16 cellular contexts compared by ENCODE assay signal in the genomic region with DNA sequence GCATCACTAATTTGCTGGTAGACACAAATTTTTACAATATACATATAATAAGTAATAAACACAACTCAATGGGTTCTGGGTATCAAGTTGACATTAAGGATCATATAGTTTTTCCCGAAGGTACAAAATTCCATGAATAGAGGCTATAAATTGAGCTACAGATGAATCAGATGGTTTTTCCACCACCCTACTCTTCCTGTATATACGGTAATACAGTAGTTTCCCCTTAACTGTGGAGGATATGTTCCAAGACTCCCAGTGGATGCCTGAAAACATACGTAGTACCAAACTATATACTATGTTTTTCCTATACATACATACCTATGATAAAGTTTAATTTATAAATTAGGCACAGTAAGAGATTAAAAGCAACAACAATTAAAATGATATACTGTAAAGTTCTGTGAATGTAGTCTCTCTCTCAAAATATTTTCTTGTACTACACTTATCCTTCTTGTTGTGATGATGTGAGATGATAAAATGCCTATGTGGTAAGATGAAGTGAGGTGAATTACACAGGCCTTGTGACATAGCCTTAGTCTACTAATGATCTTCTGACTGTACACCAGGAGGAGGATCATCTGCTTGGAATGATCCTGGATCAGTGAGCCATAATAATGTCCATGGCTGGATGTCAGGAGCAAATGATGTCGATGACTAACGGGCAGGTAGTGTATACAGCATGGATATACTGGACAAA.
DNase-seq lines count a peak whose midpoint lies in the region; ATAC-seq and TF ChIP-seq lines count a peak whose summit lies in the region.
"Had no signal": no experiment of that assay in that cellular context is flagged by ENCODE, and none has a peak within 500 bp of the region (broad histone marks: within the 10 kb centered on the region; RNA-seq: fewer than 3 reads in every experiment).

No MANE protein-coding gene starts in this region.

- DNase-seq in ACHN (peak; percentile 10), GM04504 (ENCODE audit: low read depth) (peak; percentile 42), T-helper 17 cell (no peak), glutamatergic neuron (no peak)
- no peak for DNase-seq in activated T-helper 2 cell treated with anti-CD3 and anti-CD28 coated beads, Interferon-gamma antibody, Interleukin-2, Interleukin-4, amounts not matched to agents 10 μg/mL and 5 μg/mL and 100 μg/mL, durations not matched to agents 14 hours and 24 hours and 36 hours (ENCODE audit: low spot score)
- DNase-seq: activated CD4-positive, alpha-beta memory T cell treated with anti-CD3 and anti-CD28 coated beads, Interleukin-2, amount 10 ng/mL, durations not matched to agents 7 days and 5 days; MM.1S; NCI-H1694; NCI-H446 treated with DMSO at 0.1 percent for 48 hours; ovary; SHP77 treated with DMSO at 0.1 percent for 48 hours; T-cell; uterus had no signal

- no peaks in the 10 kb centered on the region for H3K9me3 Mint-ChIP-seq in glutamatergic neuron (ENCODE audit: unreplicated experiment)
- no peaks in the 10 kb centered on the region for H3K9me3 Mint-ChIP-seq in activated T-helper 2 cell treated with anti-CD3 and anti-CD28 coated beads, Interferon-gamma antibody, Interleukin-2, Interleukin-4, amounts not matched to agents 10 μg/mL and 5 μg/mL and 100 μg/mL, durations not matched to agents 14 hours and 24 hours and 36 hours
- H3K9me3 Mint-ChIP-seq: activated CD4-positive, alpha-beta memory T cell treated with anti-CD3 and anti-CD28 coated beads, Interleukin-2, amount 10 ng/mL, durations not matched to agents 7 days and 5 days; T-cell had no signal

- H3K36me3 Mint-ChIP-seq in T-helper 17 cell (ENCODE audit: low read depth) (peaks cover 2% of the 10 kb centered on the region), glutamatergic neuron (ENCODE audit: unreplicated experiment) (no peaks in the 10 kb centered on the region)
- peaks cover 17% of the 10 kb centered on the region for H3K36me3 Mint-ChIP-seq in activated T-helper 2 cell treated with anti-CD3 and anti-CD28 coated beads, Interferon-gamma antibody, Interleukin-2, Interleukin-4, amounts not matched to agents 10 μg/mL and 5 μg/mL and 100 μg/mL, durations not matched to agents 14 hours and 24 hours and 36 hours (ENCODE audit: low read depth)

- no peak for TF ChIP-seq CTCF in glutamatergic neuron (IDR thresholded peaks at IDR 0.05; ENCODE audit: partially characterized antibody, unreplicated experiment)

- in situ Hi-C loops in ACHN (cut with HindIII; ENCODE audit: low pct_ligation_motif_present, low pct_unique_long_range_greater_than_20kb, low sequenced_read_pairs) = no loop called here

- ATAC-seq in T-helper 17 cell (no peak), HG03135 (IDR thresholded peaks at IDR 0.05; ENCODE audit: unreplicated experiment) (no peak), HG02759 (IDR thresholded peaks at IDR 0.05; ENCODE audit: unreplicated experiment) (no peak), HG02642 (IDR thresholded peaks at IDR 0.05; ENCODE audit: poor library complexity, unreplicated experiment) (no peak)
- ATAC-seq: T-cell had no signal

- no peaks in the 10 kb centered on the region for H3K9me3 ChIP-seq in T-helper 17 cell (ENCODE audit: control insufficient read depth, low read length, poor library complexity, severe bottlenecking)
- H3K9me3 ChIP-seq: ovary, uterus had no signal

- H3K4me3 Mint-ChIP-seq in T-helper 17 cell (no peak overlapping the region), glutamatergic neuron (ENCODE audit: unreplicated experiment) (peak overlapping the region; percentile 53)
- no peak overlapping the region for H3K4me3 Mint-ChIP-seq in activated T-helper 2 cell treated with anti-CD3 and anti-CD28 coated beads, Interferon-gamma antibody, Interleukin-2, Interleukin-4, amounts not matched to agents 10 μg/mL and 5 μg/mL and 100 μg/mL, durations not matched to agents 14 hours and 24 hours and 36 hours (ENCODE audit: low read depth)
- H3K4me3 Mint-ChIP-seq: activated CD4-positive, alpha-beta memory T cell treated with anti-CD3 and anti-CD28 coated beads, Interleukin-2, amount 10 ng/mL, durations not matched to agents 7 days and 5 days; T-cell had no signal

- H3K27ac Mint-ChIP-seq in T-helper 17 cell = peak overlapping the region; percentile 24
- H3K27ac Mint-ChIP-seq in glutamatergic neuron (ENCODE audit: unreplicated experiment) = no peak overlapping the region
- no peak overlapping the region for H3K27ac Mint-ChIP-seq in activated T-helper 2 cell treated with anti-CD3 and anti-CD28 coated beads, Interferon-gamma antibody, Interleukin-2, Interleukin-4, amounts not matched to agents 10 μg/mL and 5 μg/mL and 100 μg/mL, durations not matched to agents 14 hours and 24 hours and 36 hours
- H3K27ac Mint-ChIP-seq: activated CD4-positive, alpha-beta memory T cell treated with anti-CD3 and anti-CD28 coated beads, Interleukin-2, amount 10 ng/mL, durations not matched to agents 7 days and 5 days had no signal

- H3K27me3 Mint-ChIP-seq in T-helper 17 cell (no peaks in the 10 kb centered on the region), glutamatergic neuron (ENCODE audit: unreplicated experiment) (no peaks in the 10 kb centered on the region)
- no peaks in the 10 kb centered on the region for H3K27me3 Mint-ChIP-seq in activated T-helper 2 cell treated with anti-CD3 and anti-CD28 coated beads, Interferon-gamma antibody, Interleukin-2, Interleukin-4, amounts not matched to agents 10 μg/mL and 5 μg/mL and 100 μg/mL, durations not matched to agents 14 hours and 24 hours and 36 hours (ENCODE audit: low read depth)
- H3K27me3 Mint-ChIP-seq: activated CD4-positive, alpha-beta memory T cell treated with anti-CD3 and anti-CD28 coated beads, Interleukin-2, amount 10 ng/mL, durations not matched to agents 7 days and 5 days; T-cell had no signal

- intact Hi-C loops in activated T-helper 2 cell treated with anti-CD3 and anti-CD28 coated beads, Interferon-gamma antibody, Interleukin-2, Interleukin-4, amounts not matched to agents 10 μg/mL and 5 μg/mL and 100 μg/mL, durations not matched to agents 14 hours and 24 hours and 36 hours (cut with micrococcal nuclease) = no loop called here

- peaks cover 4% of the 10 kb centered on the region for H3K4me1 Mint-ChIP-seq in T-helper 17 cell
- no peaks in the 10 kb centered on the region for H3K4me1 Mint-ChIP-seq in glutamatergic neuron (ENCODE audit: low read depth, unreplicated experiment)
- H3K4me1 Mint-ChIP-seq in activated T-helper 2 cell treated with anti-CD3 and anti-CD28 coated beads, Interferon-gamma antibody, Interleukin-2, Interleukin-4, amounts not matched to agents 10 μg/mL and 5 μg/mL and 100 μg/mL, durations not matched to agents 14 hours and 24 hours and 36 hours (ENCODE audit: low read depth) = no peaks in the 10 kb centered on the region
- H3K4me1 Mint-ChIP-seq: activated CD4-positive, alpha-beta memory T cell treated with anti-CD3 and anti-CD28 coated beads, Interleukin-2, amount 10 ng/mL, durations not matched to agents 7 days and 5 days; T-cell had no signal

Comparison
In these comparisons a context has a peak if more than half of its experiments do, and no peak if none do; other contexts are left out.
1. DNase-seq: peak in ACHN (single experiment) and GM04504 (single experiment); none in T-helper 17 cell (0 of 3), glutamatergic neuron (single experiment) and activated T-helper 2 cell treated with anti-CD3 and anti-CD28 coated beads, Interferon-gamma antibody, Interleukin-2, Interleukin-4, amounts not matched to agents 10 μg/mL and 5 μg/mL and 100 μg/mL, durations not matched to agents 14 hours and 24 hours and 36 hours (single experiment).